ENCODE assay signal across 21 cellular contexts in the genomic region with DNA sequence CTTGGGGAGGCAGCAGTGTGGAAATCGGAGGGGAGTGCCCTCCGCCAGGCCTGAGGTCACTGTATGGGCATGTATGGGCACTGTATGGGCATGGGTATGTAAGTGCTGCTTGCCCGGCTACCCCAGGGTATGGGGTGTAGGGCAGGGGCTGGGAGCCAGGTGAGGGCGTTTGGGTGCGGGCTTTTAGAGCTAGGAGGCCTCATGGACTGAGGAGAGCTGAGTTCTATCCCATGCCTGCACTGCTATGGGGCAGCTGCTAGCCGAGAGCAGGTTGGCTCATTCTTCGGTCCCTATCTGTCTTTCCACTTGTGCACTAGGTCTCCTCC. TPM values are rescaled to one million over a fixed set of nuclear protein-coding genes. Genes with fewer than 3 reads are reported as not detected.
DNase-seq lines count a peak whose midpoint lies in the region; ATAC-seq and TF ChIP-seq lines count a peak whose summit lies in the region.
"Had no signal": no experiment of that assay in that cellular context is flagged by ENCODE, and none has a peak within 500 bp of the region (broad histone marks: within the 10 kb centered on the region; RNA-seq: fewer than 3 reads in every experiment).

No MANE protein-coding gene starts in this region.

- H3K79me1 ChIP-seq in IMR-90 (ENCODE audit: low read depth in 1 of 2, low read length in 2 of 2) = no peaks in the 10 kb centered on the region

- no peak overlapping the region for H2BK5ac ChIP-seq in IMR-90 (ENCODE audit: low read depth, low read length, poor library complexity, severe bottlenecking)

- H3F3A ChIP-seq in GM23338 (replicated peaks; ENCODE audit: low read depth) (0 out of 2 replicates have a peak, but pooled peaks cover 11% of the 10 kb centered on the region), neural progenitor cell (ENCODE audit: low read depth) (peaks cover 3% of the 10 kb centered on the region)

- no peaks in the 10 kb centered on the region for H3K9me1 ChIP-seq in IMR-90 (ENCODE audit: insufficient read depth, low read length)

- WGBS in IMR-90 (ENCODE audit: extremely low coverage in 2 of 2, insufficient read length in 1 of 2), 2 experiments = 83% methylated on average over 3 of the region's 7 CpGs; no CpG with 5 or more reads in 1 of the 2 experiments

- H3K4me3 Mint-ChIP-seq in GM23338 = peak overlapping the region; percentile 92
- H3K4me3 Mint-ChIP-seq in glutamatergic neuron (ENCODE audit: unreplicated experiment) = peak overlapping the region; percentile 28
- no peak overlapping the region for H3K4me3 Mint-ChIP-seq in neural progenitor cell

- no peak overlapping the region for H3K14ac ChIP-seq in IMR-90 (replicated peaks; ENCODE audit: low read depth, low read length)

- H3K9me3 Mint-ChIP-seq in GM23338 = no peaks in the 10 kb centered on the region
- peaks cover 3% of the 10 kb centered on the region for H3K9me3 Mint-ChIP-seq in glutamatergic neuron (ENCODE audit: unreplicated experiment)
- peaks cover 5% of the 10 kb centered on the region for H3K9me3 Mint-ChIP-seq in neural progenitor cell

- no peak for DNase-seq in GM23338 (ENCODE audit: low spot score)
- DNase-seq in IMR-90 = no peak
- DNase-seq in glutamatergic neuron = no peak
- DNase-seq in neural progenitor cell (ENCODE audit: low spot score) = no peak
- DNase-seq in Peyer's patch = no peak
- DNase-seq in head of caudate nucleus = no peak
- DNase-seq: COR-L47; KBM-7; MV-4-11; NCI-H1417 treated with DMSO at 0.1 percent for 48 hours; NCI-H2029; NCI-H2171; NCI-H446; NCI-H69; NK-92 treated with Interleukin-12 subunit alpha and Interleukin-12 subunit beta, amount 100 ng/mL, for 24 hours; OCI-M1; RPMI8226 had no signal

- intact Hi-C loops in IMR-90 (cut with micrococcal nuclease) = no loop called here
- intact Hi-C loops in head of caudate nucleus (cut with DNase I) = no loop called here

- no peaks in the 10 kb centered on the region; the same call in 2 of the 3 replicates for H3K36me3 Mint-ChIP-seq in GM23338 (ENCODE audit: low read depth)
- no peaks in the 10 kb centered on the region for H3K36me3 Mint-ChIP-seq in glutamatergic neuron (ENCODE audit: unreplicated experiment)
- H3K36me3 Mint-ChIP-seq in neural progenitor cell = no peaks in the 10 kb centered on the region

- H2BK120ac ChIP-seq in IMR-90 (ENCODE audit: low read depth, low read length) = no peak overlapping the region

- H2AFZ ChIP-seq in GM23338 = peak overlapping the region; percentile 98
- H2AFZ ChIP-seq in IMR-90 (replicated peaks; ENCODE audit: low read length, poor library complexity) = peak overlapping the region; percentile 43
- peak overlapping the region; percentile 93 for H2AFZ ChIP-seq in neural progenitor cell (replicated peaks)

- no peak overlapping the region for H4K91ac ChIP-seq in IMR-90 (ENCODE audit: insufficient read depth, low read depth, low read length)

- H3K27me3 ChIP-seq in GM23338 (ENCODE audit: insufficient read depth) (peaks cover 33% of the 10 kb centered on the region), IMR-90 (ENCODE audit: control insufficient read depth, insufficient read depth, low read length) (peaks cover 58% of the 10 kb centered on the region), neural progenitor cell (peaks cover 51% of the 10 kb centered on the region), Peyer's patch (no peaks in the 10 kb centered on the region)

- dilution Hi-C loops in IMR-90 (cut with HindIII; ENCODE audit: low sequenced_read_pairs, unreplicated experiment) = no loop called here

- no peak overlapping the region for H4K5ac ChIP-seq in IMR-90 (ENCODE audit: low read depth, low read length)

- TF ChIP-seq POLR2A in IMR-90 (IDR thresholded peaks at IDR 0.05; ENCODE audit: low read depth, low read length) (no peak), Peyer's patch (IDR thresholded peaks at IDR 0.05) (no peak)

- no peak overlapping the region for H2BK20ac ChIP-seq in IMR-90 (ENCODE audit: low read depth, low read length)

- H4K20me1 ChIP-seq in GM23338 (replicated peaks; ENCODE audit: insufficient read depth) = no peaks in the 10 kb centered on the region
- no peaks in the 10 kb centered on the region for H4K20me1 ChIP-seq in IMR-90 (ENCODE audit: insufficient read depth, low read length)
- no peaks in the 10 kb centered on the region for H4K20me1 ChIP-seq in neural progenitor cell (ENCODE audit: low read depth)

- H3K9ac ChIP-seq in IMR-90 (ENCODE audit: low read depth, low read length) (no peak overlapping the region), neural progenitor cell (no peak overlapping the region)

- no peaks in the 10 kb centered on the region for H3K9me2 ChIP-seq in GM23338 (ENCODE audit: insufficient read depth)

- H3K4me3 ChIP-seq in GM23338 (peak overlapping the region; percentile 97), IMR-90 (ENCODE audit: insufficient read depth, low read depth, low read length) (no peak overlapping the region), neural progenitor cell (peak overlapping the region; percentile 47), Peyer's patch (no peak overlapping the region)

- H3K4me2 ChIP-seq in GM23338 = peak overlapping the region; percentile 98
- no peak overlapping the region for H3K4me2 ChIP-seq in IMR-90 (ENCODE audit: low read depth, low read length)
- H3K4me2 ChIP-seq in neural progenitor cell = peak overlapping the region; percentile 83

- CTCF ChIA-PET in IMR-90 (lab: Yijun Ruan, JAX) = interaction anchor here (0.6 kb wide), 1 partner anchor 20 kb away, joined by 8 read pairs; no protein-coding TSS in a partner anchor

- no peak for TF ChIP-seq RAD21 in IMR-90 (IDR thresholded peaks at IDR 0.05; ENCODE audit: low read length)

- no TSS peak for BruUV-seq in IMR-90 (replicated peaks; lab: Mats Ljungman, UMichigan)

- H3K27ac ChIP-seq in GM23338 (ENCODE audit: low read depth) (no peak overlapping the region), IMR-90 (ENCODE audit: insufficient read depth, low read length) (no peak overlapping the region), neural progenitor cell (no peak overlapping the region), Peyer's patch (no peak overlapping the region)
- H3K27ac ChIP-seq: HL-60 had no signal

- peaks cover 2% of the 10 kb centered on the region; the same call in 1 of the 2 replicates for H3K9me3 ChIP-seq in IMR-90 (ENCODE audit: control insufficient read depth, insufficient read depth, low read length)
- H3K9me3 ChIP-seq in neural progenitor cell (ENCODE audit: low read depth) = no peaks in the 10 kb centered on the region
- no peaks in the 10 kb centered on the region for H3K9me3 ChIP-seq in Peyer's patch

- no peak overlapping the region for H3K23ac ChIP-seq in IMR-90 (ENCODE audit: low read depth, low read length)

- ATAC-seq in GM23338 (peak; percentile 37), IMR-90 (ENCODE audit: low read depth) (no peak), HG03280 (IDR thresholded peaks at IDR 0.05; ENCODE audit: unreplicated experiment) (no peak)
- ATAC-seq: HCT116 had no signal

- H3K27me3 Mint-ChIP-seq in GM23338 (ENCODE audit: insufficient read depth, low read depth, poor library complexity) (peaks cover 31% of the 10 kb centered on the region), glutamatergic neuron (ENCODE audit: unreplicated experiment) (peaks cover 27% of the 10 kb centered on the region), neural progenitor cell (ENCODE audit: insufficient read depth, low read depth) (peaks cover 25% of the 10 kb centered on the region)

- no peak overlapping the region for H4K8ac ChIP-seq in IMR-90 (ENCODE audit: low read depth in 2 of 2, low read length in 2 of 2)

- no peak overlapping the region for H2AK5ac ChIP-seq in IMR-90 (ENCODE audit: low read depth, low read length)

- in situ Hi-C loops in IMR-90 (cut with MboI; ENCODE audit: low sequenced_read_pairs) = no loop called here

- no peak overlapping the region for H3K56ac ChIP-seq in IMR-90 (ENCODE audit: extremely low read depth, insufficient read depth, low read length)

- POLR2A ChIA-PET in IMR-90 (lab: Charles Lee; ENCODE audit: unreplicated experiment) = no interaction called here

- TF ChIP-seq CTCF in GM23338 (conservative IDR thresholded peaks at IDR 0.05; ENCODE audit: low read depth in 2 of 2) (no peak), IMR-90 (conservative IDR thresholded peaks at IDR 0.05; ENCODE audit: low read depth, low read length) (no peak), glutamatergic neuron (IDR thresholded peaks at IDR 0.05; ENCODE audit: partially characterized antibody, unreplicated experiment) (no peak), neural progenitor cell (IDR thresholded peaks at IDR 0.05) (no peak), Peyer's patch (IDR thresholded peaks at IDR 0.05) (no peak)

- no peak overlapping the region for H2BK15ac ChIP-seq in IMR-90 (ENCODE audit: low read depth, low read length)

- H3K4me1 ChIP-seq in GM23338 (ENCODE audit: insufficient read depth) = peaks cover 17% of the 10 kb centered on the region
- H3K4me1 ChIP-seq in IMR-90 (ENCODE audit: control insufficient read depth, insufficient read depth, low read length) = no peaks in the 10 kb centered on the region
- no peaks in the 10 kb centered on the region for H3K4me1 ChIP-seq in neural progenitor cell
- H3K4me1 ChIP-seq in Peyer's patch = no peaks in the 10 kb centered on the region

- H3K4me1 Mint-ChIP-seq in GM23338 (peaks cover 29% of the 10 kb centered on the region), glutamatergic neuron (ENCODE audit: low read depth, unreplicated experiment) (peaks cover 2% of the 10 kb centered on the region), neural progenitor cell (peaks cover 6% of the 10 kb centered on the region)

- H3K18ac ChIP-seq in IMR-90 (ENCODE audit: low read depth, low read length) = no peak overlapping the region

- H3K79me2 ChIP-seq in GM23338 (replicated peaks; ENCODE audit: insufficient read depth) (no peaks in the 10 kb centered on the region), neural progenitor cell (ENCODE audit: low read depth) (no peaks in the 10 kb centered on the region)

- no peak overlapping the region for H2AK9ac ChIP-seq in IMR-90 (replicated peaks; ENCODE audit: low read depth, low read length, poor library complexity)

- no peak overlapping the region for H3K4ac ChIP-seq in IMR-90 (ENCODE audit: low read depth, low read length)

- H3K36me3 ChIP-seq in GM23338 (ENCODE audit: insufficient read depth) (no peaks in the 10 kb centered on the region), IMR-90 (ENCODE audit: control insufficient read depth, insufficient read depth, low read length) (no peaks in the 10 kb centered on the region), neural progenitor cell (no peaks in the 10 kb centered on the region), Peyer's patch (no peaks in the 10 kb centered on the region)

- H3K27ac Mint-ChIP-seq in GM23338 (no peak overlapping the region), glutamatergic neuron (ENCODE audit: unreplicated experiment) (no peak overlapping the region), neural progenitor cell (no peak overlapping the region)

RNA-seq across cellular contexts. Expression of gene PKLR, which starts 5.3 kb away (rescaled TPM):
- total RNA-seq in GM23338 (2014; rRNA removed; shearing (Covaris generic)) = 3.3 and 3.7 TPM in 2 replicates
- polyA plus RNA-seq in GM23338 (2016; fragmentation: Nextera tagmentation; extraction: Ambion mirVana) (1.5 and 2.0 TPM in 2 replicates), IMR-90 (2012; rRNA removed) (0.03 TPM in 1 of 2 replicates, not detected in the other)
- total RNA-seq in IMR-90 (2012; rRNA removed) (not detected in 2 replicates), glutamatergic neuron (ENCODE audit: unreplicated experiment) (not detected), neural progenitor cell (ENCODE audit: low replicate concordance) (0.53 and 0.54 TPM in 2 replicates), Peyer's patch (10 to 100 TPM in 3 of 4 donors, not detected in 1; 35.7 to 50.5 (median 36.2) TPM)
- not detected in 2 replicates for polyA plus RNA-seq in IMR-90 (2012; cell fraction: cytosol; rRNA removed)
- polyA plus RNA-seq in IMR-90 (2012; cell fraction: nucleus; rRNA removed; ENCODE audit: low replicate concordance) = 0.03 and 0.05 TPM in 2 replicates
- total RNA-seq: A673 had no signal

RNA-seq across cellular contexts. Expression of gene FDPS, which starts 12.8 kb away (rescaled TPM):
- 274 and 287 TPM in 2 replicates for total RNA-seq in GM23338 (2014; rRNA removed; shearing (Covaris generic))
- polyA plus RNA-seq in GM23338 (2016; fragmentation: Nextera tagmentation; extraction: Ambion mirVana) (366 and 373 TPM in 2 replicates), IMR-90 (2012; rRNA removed) (183 and 186 TPM in 2 replicates)
- total RNA-seq in IMR-90 (2012; rRNA removed) (176 and 191 TPM in 2 replicates), glutamatergic neuron (ENCODE audit: unreplicated experiment) (265 TPM), neural progenitor cell (ENCODE audit: low replicate concordance) (215 and 266 TPM in 2 replicates), Peyer's patch (100 to 1,000 TPM; 158 to 220 (median 175) TPM)
- polyA plus RNA-seq in IMR-90 (2012; cell fraction: cytosol; rRNA removed) = 89.2 and 302 TPM in 2 replicates
- polyA plus RNA-seq in IMR-90 (2012; cell fraction: nucleus; rRNA removed; ENCODE audit: low replicate concordance) = 127 and 231 TPM in 2 replicates

RNA-seq across cellular contexts. Expression of gene HCN3, which starts 18.6 kb away (rescaled TPM):
- 3.5 and 4.9 TPM in 2 replicates for total RNA-seq in GM23338 (2014; rRNA removed; shearing (Covaris generic))
- polyA plus RNA-seq in GM23338 (2016; fragmentation: Nextera tagmentation; extraction: Ambion mirVana) (3.4 and 4.6 TPM in 2 replicates), IMR-90 (2012; rRNA removed) (2.7 and 2.9 TPM in 2 replicates)
- total RNA-seq in IMR-90 (2012; rRNA removed) (0.36 and 0.83 TPM in 2 replicates), glutamatergic neuron (ENCODE audit: unreplicated experiment) (30.5 TPM), neural progenitor cell (ENCODE audit: low replicate concordance) (1.9 and 5.9 TPM in 2 replicates), Peyer's patch (10 to 100 TPM in 3 of 4 donors, 1 to 10 TPM in 1; 7.4 to 25.5 (median 19.5) TPM)
- 0.88 and 1.4 TPM in 2 replicates for polyA plus RNA-seq in IMR-90 (2012; cell fraction: cytosol; rRNA removed)
- 20.7 and 30.0 TPM in 2 replicates for polyA plus RNA-seq in IMR-90 (2012; cell fraction: nucleus; rRNA removed; ENCODE audit: low replicate concordance)

RNA-seq across cellular contexts. Expression of gene CLK2, which starts 22.6 kb away (rescaled TPM):
- total RNA-seq in GM23338 (2014; rRNA removed; shearing (Covaris generic)) = 40.4 and 54.6 TPM in 2 replicates
- polyA plus RNA-seq in GM23338 (2016; fragmentation: Nextera tagmentation; extraction: Ambion mirVana) (23.9 and 27.2 TPM in 2 replicates), IMR-90 (2012; rRNA removed) (53.0 and 61.2 TPM in 2 replicates)
- total RNA-seq in IMR-90 (2012; rRNA removed) (19.2 and 19.7 TPM in 2 replicates), glutamatergic neuron (ENCODE audit: unreplicated experiment) (74.8 TPM), neural progenitor cell (ENCODE audit: low replicate concordance) (41.7 and 62.2 TPM in 2 replicates), Peyer's patch (100 to 1,000 TPM in 2 of 4 donors, 10 to 100 TPM in 2; 44.7 to 125 (median 98.5) TPM)
- polyA plus RNA-seq in IMR-90 (2012; cell fraction: cytosol; rRNA removed) = 18.2 and 18.6 TPM in 2 replicates
- polyA plus RNA-seq in IMR-90 (2012; cell fraction: nucleus; rRNA removed; ENCODE audit: low replicate concordance) = 460 and 576 TPM in 2 replicates

RNA-seq across cellular contexts. Expression of gene RUSC1, which starts 24.8 kb away (rescaled TPM):
- total RNA-seq in GM23338 (2014; rRNA removed; shearing (Covaris generic)) = 57.6 and 87.7 TPM in 2 replicates
- 48.2 and 53.4 TPM in 2 replicates for polyA plus RNA-seq in GM23338 (2016; fragmentation: Nextera tagmentation; extraction: Ambion mirVana)
- total RNA-seq in IMR-90 (2012; rRNA removed) = 4.1 and 4.2 TPM in 2 replicates
- 31.4 and 32.7 TPM in 2 replicates for polyA plus RNA-seq in IMR-90 (2012; rRNA removed)
- 20.7 and 29.2 TPM in 2 replicates for polyA plus RNA-seq in IMR-90 (2012; cell fraction: cytosol; rRNA removed)
- 92.9 and 175 TPM in 2 replicates for polyA plus RNA-seq in IMR-90 (2012; cell fraction: nucleus; rRNA removed; ENCODE audit: low replicate concordance)
- total RNA-seq in glutamatergic neuron (ENCODE audit: unreplicated experiment) = 305 TPM
- 17.0 and 43.4 TPM in 2 replicates for total RNA-seq in neural progenitor cell (ENCODE audit: low replicate concordance)
- total RNA-seq in Peyer's patch = 10 to 100 TPM; 40.4 to 72.4 (median 71.8) TPM

Comparison
In these comparisons a context has a peak if more than half of its experiments do, and no peak if none do; other contexts are left out.
1. H2AFZ ChIP-seq: peak in every context shown above with its lines; median percentile 98 in GM23338; 93 in neural progenitor cell; 43 in IMR-90.
2. H3K4me3 ChIP-seq: peak in GM23338 (single experiment) and neural progenitor cell (single experiment); none in IMR-90 (single experiment) and Peyer's patch (0 of 4).